ENCODE assay signal across 17 cellular contexts in genomic region chr5:31936699-31937098, GRCh38.
A peak's percentile ranks its signal among the peaks of the same experiment; 100 is the strongest.
DNase-seq lines count a peak whose midpoint lies in the region; ATAC-seq and TF ChIP-seq lines count a peak whose summit lies in the region.
"Had no signal": no experiment of that assay in that cellular context is flagged by ENCODE, and none has a peak within 500 bp of the region (broad histone marks: within the 10 kb centered on the region; RNA-seq: fewer than 3 reads in every experiment).

No MANE protein-coding gene starts in this region.

- H3K79me2 ChIP-seq in GM23248 (ENCODE audit: insufficient read depth): no peaks in the 10 kb centered on the region

- peaks cover 28% of the 10 kb centered on the region for H3K4me1 ChIP-seq in lower lobe of right lung
- H3K4me1 ChIP-seq in tibial nerve: peaks cover 0 to 45% (median 2%) of the 10 kb centered on the region in 4 donors
- no peaks in the 10 kb centered on the region for H3K4me1 ChIP-seq in adrenal gland (replicated peaks in 1 of 2)
- no peaks in the 10 kb centered on the region for H3K4me1 ChIP-seq in GM23248 (ENCODE audit: insufficient read depth)
- H3K4me1 ChIP-seq: HAP-1 had no signal

- WGBS in tibial nerve, 2 donors: 26 to 41% methylated on average over 5 of the region's 5 CpGs
- 50 to 63% (median 56%) methylated on average over 5 of the region's 5 CpGs for WGBS in adrenal gland, 4 donors
- 1 to 5% methylated on average over 5 of the region's 5 CpGs for WGBS in GM23248 (ENCODE audit: low coverage in 1 of 2, low lambda C conversion rate in 2 of 2, missing lambda C conversion rate in 2 of 2), 2 experiments

- no peaks in the 10 kb centered on the region for H3K9me2 ChIP-seq in GM23248 (ENCODE audit: insufficient read depth)

- no peak overlapping the region for H3K4me2 ChIP-seq in GM23248 (ENCODE audit: unreplicated experiment)
- H3K4me2 ChIP-seq: KMS-11 had no signal

- H3K4me3 ChIP-seq in lower lobe of right lung (peak overlapping the region; percentile 50), tibial nerve (peak overlapping the region; percentile 23 to 42 (median 24)), adrenal gland (peak overlapping the region in 1 of 4 donors; percentile 29), GM23248 (no peak overlapping the region)
- H3K4me3 ChIP-seq: HAP-1, thoracic aorta had no signal

- H3K36me3 ChIP-seq in lower lobe of right lung: no peaks in the 10 kb centered on the region
- no peaks in the 10 kb centered on the region for H3K36me3 ChIP-seq in tibial nerve
- H3K36me3 ChIP-seq in adrenal gland (replicated peaks in 1 of 2): no peaks in the 10 kb centered on the region
- no peaks in the 10 kb centered on the region for H3K36me3 ChIP-seq in GM23248 (ENCODE audit: low read depth)
- H3K36me3 ChIP-seq: HAP-1, thoracic aorta had no signal

- no peak overlapping the region for H2AFZ ChIP-seq in GM23248

- in situ Hi-C loops in GM23248 (cut with MboI): no loop called here

- H3K27me3 ChIP-seq in lower lobe of right lung (ENCODE audit: low read depth): no peaks in the 10 kb centered on the region
- H3K27me3 ChIP-seq in tibial nerve: no peaks in the 10 kb centered on the region
- H3K27me3 ChIP-seq in adrenal gland: no peaks in the 10 kb centered on the region
- peaks cover 53% of the 10 kb centered on the region for H3K27me3 ChIP-seq in GM23248 (replicated peaks; ENCODE audit: insufficient read depth)

- no peak for TF ChIP-seq POLR2A in tibial nerve (IDR thresholded peaks at IDR 0.05)
- TF ChIP-seq POLR2A in adrenal gland (IDR thresholded peaks at IDR 0.05): no peak

- H3K27ac ChIP-seq in epithelial cell of prostate (peak overlapping the region; percentile 29), lower lobe of right lung (peak overlapping the region; percentile 64), tibial nerve (peak overlapping the region; percentile 28 to 78 (median 64)), adrenal gland (no peak overlapping the region), GM23248 (no peak overlapping the region)
- H3K27ac ChIP-seq: 22Rv1, KMS-11, thoracic aorta had no signal

- no peaks in the 10 kb centered on the region for H3F3A ChIP-seq in GM23248 (ENCODE audit: insufficient read depth)

- no peaks in the 10 kb centered on the region for H4K20me1 ChIP-seq in GM23248 (ENCODE audit: insufficient read depth)

- TF ChIP-seq CTCF in lower lobe of right lung (IDR thresholded peaks at IDR 0.05): no peak
- TF ChIP-seq CTCF in tibial nerve (IDR thresholded peaks at IDR 0.05): no peak
- no peak for TF ChIP-seq CTCF in adrenal gland (IDR thresholded peaks at IDR 0.05)

- H3K9me3 ChIP-seq in lower lobe of right lung (no peaks in the 10 kb centered on the region), tibial nerve (no peaks in the 10 kb centered on the region), adrenal gland (replicated peaks in 1 of 3) (no peaks in the 10 kb centered on the region), GM23248 (ENCODE audit: low read depth) (no peaks in the 10 kb centered on the region)
- H3K9me3 ChIP-seq: thoracic aorta had no signal

- DNase-seq in DMS 273 (lab: John Stamatoyannopoulos, UW; ENCODE audit: unreplicated experiment) (peak; percentile 6), DMS 273 treated with DMSO at 0.1 percent for 48 hours (lab: John Stamatoyannopoulos, UW) (no peak), epithelial cell of prostate (ENCODE audit: low read depth, low spot score) (no peak), lower lobe of right lung (no peak), tibial nerve (ENCODE audit: low spot score in 2 of 2) (no peak), adrenal gland (no peak), GM23248 (no peak), NCI-H2196 (lab: John Stamatoyannopoulos, UW; ENCODE audit: unreplicated experiment) (no peak)
- DNase-seq: activated CD4-positive, alpha-beta memory T cell treated with anti-CD3 and anti-CD28 coated beads for 36 hours; activated naive CD4-positive, alpha-beta T cell; AML-193; amygdala; NCI-H1930 had no signal

- TF ChIP-seq EP300 in tibial nerve (IDR thresholded peaks at IDR 0.05): no peak

- intact Hi-C loops in lower lobe of right lung (cut with DNase I): no loop called here
- intact Hi-C loops in adrenal gland (cut with DNase I): no loop called here

- ATAC-seq in lower lobe of right lung: peak; percentile 20 to 35

- H3K9ac ChIP-seq in GM23248: no peak overlapping the region
- H3K9ac ChIP-seq: KMS-11 had no signal

Comparison
In these comparisons a context has a peak if more than half of its experiments do, and no peak if none do; other contexts are left out.
1. H3K27ac ChIP-seq: peak in epithelial cell of prostate (single experiment), lower lobe of right lung (single experiment) and tibial nerve (4 of 4); none in adrenal gland (0 of 5) and GM23248 (single experiment).